In the genomic region with DNA sequence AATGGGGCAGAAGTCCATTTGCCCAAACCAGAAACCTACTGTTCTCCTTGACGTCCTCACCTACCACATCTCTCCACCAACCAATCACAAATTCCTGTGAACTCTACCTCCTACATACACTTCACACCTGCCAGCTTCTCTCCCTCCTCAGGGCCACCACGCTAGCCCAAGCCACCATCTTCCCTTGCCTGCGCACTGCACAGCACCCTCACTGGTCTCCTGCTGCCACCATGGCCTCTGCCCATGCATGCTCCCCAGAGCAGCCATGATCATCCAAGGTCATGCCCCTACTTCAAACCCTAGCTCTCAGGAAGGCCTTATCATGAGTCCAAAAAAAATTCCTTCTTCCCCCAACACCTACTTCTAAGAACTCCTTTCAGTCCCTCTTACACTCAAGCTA, we compare ENCODE assay signal across 9 cellular contexts. TPM values are rescaled to one million over a fixed set of nuclear protein-coding genes. Genes with fewer than 3 reads are reported as not detected.
A peak's percentile ranks its signal among the peaks of the same experiment; 100 is the strongest.
DNase-seq lines count a peak whose midpoint lies in the region; ATAC-seq, FAIRE-seq and TF ChIP-seq lines count a peak whose summit lies in the region.
"Had no signal": no experiment of that assay in that cellular context is flagged by ENCODE, and none has a peak within 500 bp of the region (broad histone marks: within the 10 kb centered on the region; RNA-seq: fewer than 3 reads in every experiment).

No MANE protein-coding gene starts in this region.

- CTCF ChIA-PET in A673 (lab: Charles Lee): interaction anchor here (0.8 to 1.8 kb wide), 22 partner anchors 8 to 748 kb away, joined by 3 to 20 read pairs (median 4); no protein-coding TSS in a partner anchor

- H3K36me3 ChIP-seq in A673 (ENCODE audit: insufficient read depth, low read length, poor library complexity, severe bottlenecking): no peaks in the 10 kb centered on the region
- H3K36me3 ChIP-seq: ovary had no signal

- H3K4me3 Mint-ChIP-seq in chondrocyte (ENCODE audit: unreplicated experiment) (peak overlapping the region; percentile 68), nephron (peak overlapping the region; percentile 92 to 94 (median 94))

- H3K9me3 ChIP-seq in A673 (ENCODE audit: low read depth, low read length, poor library complexity, severe bottlenecking): no peaks in the 10 kb centered on the region
- H3K9me3 ChIP-seq: ovary had no signal

- H3K27me3 ChIP-seq in A673 (replicated peaks; ENCODE audit: insufficient read depth, low read depth, low read length, poor library complexity): no peaks in the 10 kb centered on the region
- H3K27me3 ChIP-seq: ovary had no signal

- H3K36me3 Mint-ChIP-seq in chondrocyte (ENCODE audit: low read depth): no peaks in the 10 kb centered on the region
- no peaks in the 10 kb centered on the region for H3K36me3 Mint-ChIP-seq in nephron (ENCODE audit: low read depth)

- peak overlapping the region; percentile 77 for H3K4me3 ChIP-seq in A673 (ENCODE audit: low read depth, low read length, poor library complexity, severe bottlenecking)

- intact Hi-C loops in A673 (cut with micrococcal nuclease; ENCODE audit: unreplicated experiment): no loop called here

- H3K4me1 Mint-ChIP-seq in chondrocyte (ENCODE audit: low read depth) (peaks cover 32% of the 10 kb centered on the region), nephron (peaks cover 32% of the 10 kb centered on the region)

- no peak for TF ChIP-seq CTCF in A673 (conservative IDR thresholded peaks at IDR 0.05; ENCODE audit: low read depth, low read length)
- TF ChIP-seq CTCF in chondrocyte (IDR thresholded peaks at IDR 0.05): no peak
- TF ChIP-seq CTCF in nephron (IDR thresholded peaks at IDR 0.05; ENCODE audit: unreplicated experiment in 3 of 3): no peak

- POLR2A ChIA-PET in A673 (lab: Charles Lee; ENCODE audit: low non-redundant PET): interaction anchor here (0.6 to 1.0 kb wide), 2 partner anchors 217 to 225 kb away, joined by 3 to 5 read pairs; no protein-coding TSS in a partner anchor

- H3K27me3 Mint-ChIP-seq in chondrocyte (ENCODE audit: low read depth) (peaks cover 17% of the 10 kb centered on the region), nephron (ENCODE audit: low read depth) (peaks cover 41% of the 10 kb centered on the region)

- ATAC-seq in GM18909 (IDR thresholded peaks at IDR 0.05; ENCODE audit: poor library complexity, unreplicated experiment) (no peak), GM19463 (IDR thresholded peaks at IDR 0.05; ENCODE audit: unreplicated experiment) (no peak)

- DNase-seq in A673 (ENCODE audit: low spot score) (no peak), HTR-8/SVneo (ENCODE audit: insufficient read length, low spot score) (no peak), chondrocyte (ENCODE audit: low spot score) (no peak), NCI-H526 treated with DMSO at 0.1 percent for 48 hours (lab: John Stamatoyannopoulos, UW) (no peak), DMS153 treated with DMSO at 0.1 percent for 48 hours (lab: John Stamatoyannopoulos, UW; ENCODE audit: unreplicated experiment) (no peak)

- H3K9me3 Mint-ChIP-seq in chondrocyte (ENCODE audit: low read depth): no peaks in the 10 kb centered on the region
- H3K9me3 Mint-ChIP-seq in nephron: no peaks in the 10 kb centered on the region

- H3K27ac Mint-ChIP-seq in chondrocyte (ENCODE audit: unreplicated experiment): no peak overlapping the region
- H3K27ac Mint-ChIP-seq in nephron: no peak overlapping the region

- peaks cover 11% of the 10 kb centered on the region for H3K4me1 ChIP-seq in A673 (ENCODE audit: insufficient read depth, low read length, poor library complexity, severe bottlenecking)

- no TSS peak for BruUV-seq in A673 (replicated peaks; lab: Mats Ljungman, UMichigan)

- FAIRE-seq in HTR-8/SVneo (lab: Jason Lieb, UNC): peak; percentile 16

- H3K27ac ChIP-seq in A673 (ENCODE audit: low read depth, low read length, poor library complexity, severe bottlenecking): no peak overlapping the region

RNA-seq across cellular contexts. Expression of gene EPHB3, which starts 1.1 kb away (rescaled TPM):
- total RNA-seq in A673 (2021): 15.6 and 19.4 TPM in 2 replicates
- total RNA-seq in chondrocyte: 7.2 to 11.6 TPM (median 7.5 TPM) in 3 replicates
